15 cellular contexts compared by ENCODE assay signal in the genomic region with DNA sequence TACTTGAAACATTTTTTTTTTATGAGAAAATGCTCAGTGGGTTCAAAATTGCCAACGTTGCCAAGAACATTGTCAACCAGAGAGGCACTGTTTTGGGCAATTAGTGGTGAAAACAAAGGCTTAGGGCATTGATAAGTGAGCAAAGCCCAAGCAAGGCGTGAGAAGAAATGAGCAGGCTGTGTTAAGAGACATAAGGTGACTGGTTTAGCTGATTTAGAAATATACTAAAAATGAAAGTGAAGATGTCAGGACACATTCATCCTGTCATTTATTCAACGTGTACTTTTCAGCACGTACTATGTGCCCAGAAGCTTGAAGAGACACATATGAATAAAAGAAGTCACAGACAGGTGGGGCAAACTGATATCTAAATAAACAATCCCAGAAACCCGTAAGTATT. TPM values are rescaled to one million over a fixed set of nuclear protein-coding genes. Genes with fewer than 3 reads are reported as not detected.
DNase-seq lines count a peak whose midpoint lies in the region; ATAC-seq and TF ChIP-seq lines count a peak whose summit lies in the region.
"Had no signal": no experiment of that assay in that cellular context is flagged by ENCODE, and none has a peak within 500 bp of the region (broad histone marks: within the 10 kb centered on the region; RNA-seq: fewer than 3 reads in every experiment).

No MANE protein-coding gene starts in this region.

- no peak for ATAC-seq in activated CD8-positive, alpha-beta T cell treated with anti-CD3 and anti-CD28 coated beads for 36 hours
- no peak for ATAC-seq in activated CD8-positive, alpha-beta T cell treated with anti-CD3 and anti-CD28 coated beads, Interleukin-2, amount 10 ng/mL, durations not matched to agents 7 days and 5 days
- ATAC-seq in GM19351 (IDR thresholded peaks at IDR 0.05; ENCODE audit: unreplicated experiment) (peak; percentile 67), HG03520 (IDR thresholded peaks at IDR 0.05; ENCODE audit: unreplicated experiment) (peak; percentile 62), natural killer cell (peak in 2 of 3 donors; percentile 74 to 81), GM21737 (IDR thresholded peaks at IDR 0.05; ENCODE audit: unreplicated experiment) (no peak)
- ATAC-seq: GM12878, left lung had no signal

- H3K36me3 Mint-ChIP-seq in activated CD8-positive, alpha-beta T cell treated with anti-CD3 and anti-CD28 coated beads for 36 hours (ENCODE audit: low read depth) = peaks cover 25% of the 10 kb centered on the region
- H3K36me3 Mint-ChIP-seq in activated CD8-positive, alpha-beta T cell treated with anti-CD3 and anti-CD28 coated beads, Interleukin-2, amount 10 ng/mL, durations not matched to agents 7 days and 5 days (ENCODE audit: low read depth) = peaks cover 14% of the 10 kb centered on the region
- peaks cover 13% of the 10 kb centered on the region for H3K36me3 Mint-ChIP-seq in natural killer cell
- H3K36me3 Mint-ChIP-seq: type B pancreatic cell had no signal

- H3K4me1 Mint-ChIP-seq in activated CD8-positive, alpha-beta T cell treated with anti-CD3 and anti-CD28 coated beads for 36 hours (ENCODE audit: low read depth) = peaks cover 55% of the 10 kb centered on the region
- peaks cover 15% of the 10 kb centered on the region for H3K4me1 Mint-ChIP-seq in activated CD8-positive, alpha-beta T cell treated with anti-CD3 and anti-CD28 coated beads, Interleukin-2, amount 10 ng/mL, durations not matched to agents 7 days and 5 days (ENCODE audit: low read depth)
- H3K4me1 Mint-ChIP-seq in natural killer cell = peaks cover 57 to 59% of the 10 kb centered on the region in 2 donors

- POLR2A ChIA-PET in activated CD8-positive, alpha-beta T cell treated with anti-CD3 and anti-CD28 coated beads for 36 hours (lab: Charles Lee) = interaction anchor here (1.2 kb wide), 1 partner anchor 11 kb away, joined by 3 read pairs; no protein-coding TSS in a partner anchor
- POLR2A ChIA-PET in activated CD8-positive, alpha-beta T cell treated with anti-CD3 and anti-CD28 coated beads, Interleukin-2, amount 10 ng/mL, durations not matched to agents 7 days and 5 days (lab: Charles Lee) = interaction anchor here (0.7 kb wide), 1 partner anchor 56 kb away, joined by 3 read pairs; no protein-coding TSS in a partner anchor

- no peak overlapping the region for H3K4me3 Mint-ChIP-seq in activated CD8-positive, alpha-beta T cell treated with anti-CD3 and anti-CD28 coated beads for 36 hours
- no peak overlapping the region for H3K4me3 Mint-ChIP-seq in activated CD8-positive, alpha-beta T cell treated with anti-CD3 and anti-CD28 coated beads, Interleukin-2, amount 10 ng/mL, durations not matched to agents 7 days and 5 days
- H3K4me3 Mint-ChIP-seq in natural killer cell = peak overlapping the region; percentile 77
- H3K4me3 Mint-ChIP-seq: type B pancreatic cell had no signal

- CTCF ChIA-PET in activated CD8-positive, alpha-beta T cell treated with anti-CD3 and anti-CD28 coated beads for 36 hours (lab: Charles Lee) = interaction anchor here (0.9 to 1.5 kb wide), 3 partner anchors 14 to 43 kb away, joined by 3 to 6 read pairs (median 4); no protein-coding TSS in a partner anchor
- CTCF ChIA-PET in activated CD8-positive, alpha-beta T cell treated with anti-CD3 and anti-CD28 coated beads, Interleukin-2, amount 10 ng/mL, durations not matched to agents 7 days and 5 days (lab: Charles Lee) = no interaction called here

- no peak for DNase-seq in activated CD8-positive, alpha-beta T cell treated with anti-CD3 and anti-CD28 coated beads for 36 hours
- no peak for DNase-seq in activated CD8-positive, alpha-beta T cell treated with anti-CD3 and anti-CD28 coated beads, Interleukin-2, amount 10 ng/mL, durations not matched to agents 7 days and 5 days
- DNase-seq in natural killer cell (no peak), kidney tubule cell (ENCODE audit: low spot score) (no peak), HPDE6-E6E7 (ENCODE audit: extremely low spot score) (no peak)
- DNase-seq: activated CD8-positive, alpha-beta memory T cell treated with anti-CD3 and anti-CD28 coated beads, Interleukin-2, amount 50 U/mL, for 48 hours; amniotic stem cell; EL; left lung; NCI-H82 had no signal

- peak overlapping the region; percentile 92 for H3K27ac Mint-ChIP-seq in activated CD8-positive, alpha-beta T cell treated with anti-CD3 and anti-CD28 coated beads for 36 hours
- no peak overlapping the region for H3K27ac Mint-ChIP-seq in activated CD8-positive, alpha-beta T cell treated with anti-CD3 and anti-CD28 coated beads, Interleukin-2, amount 10 ng/mL, durations not matched to agents 7 days and 5 days
- peak overlapping the region; percentile 92 to 97 for H3K27ac Mint-ChIP-seq in natural killer cell
- H3K27ac Mint-ChIP-seq: type B pancreatic cell had no signal

- intact Hi-C loops in activated CD8-positive, alpha-beta T cell treated with anti-CD3 and anti-CD28 coated beads for 36 hours (cut with micrococcal nuclease) = no loop called here
- intact Hi-C loops in natural killer cell (cut with micrococcal nuclease) = no loop called here

- H3K9me3 Mint-ChIP-seq in activated CD8-positive, alpha-beta T cell treated with anti-CD3 and anti-CD28 coated beads for 36 hours = peaks cover 3% of the 10 kb centered on the region
- no peaks in the 10 kb centered on the region for H3K9me3 Mint-ChIP-seq in activated CD8-positive, alpha-beta T cell treated with anti-CD3 and anti-CD28 coated beads, Interleukin-2, amount 10 ng/mL, durations not matched to agents 7 days and 5 days (ENCODE audit: insufficient read depth)
- no peaks in the 10 kb centered on the region for H3K9me3 Mint-ChIP-seq in natural killer cell
- H3K9me3 Mint-ChIP-seq: type B pancreatic cell had no signal

- no peak for TF ChIP-seq CTCF in activated CD8-positive, alpha-beta T cell treated with anti-CD3 and anti-CD28 coated beads for 36 hours (IDR thresholded peaks at IDR 0.05)
- TF ChIP-seq CTCF in natural killer cell (IDR thresholded peaks at IDR 0.05) = no peak

- no peaks in the 10 kb centered on the region for H3K27me3 Mint-ChIP-seq in activated CD8-positive, alpha-beta T cell treated with anti-CD3 and anti-CD28 coated beads for 36 hours
- H3K27me3 Mint-ChIP-seq in activated CD8-positive, alpha-beta T cell treated with anti-CD3 and anti-CD28 coated beads, Interleukin-2, amount 10 ng/mL, durations not matched to agents 7 days and 5 days (ENCODE audit: low read depth) = no peaks in the 10 kb centered on the region
- no peaks in the 10 kb centered on the region for H3K27me3 Mint-ChIP-seq in natural killer cell (ENCODE audit: low read depth in 2 of 2)

RNA-seq across cellular contexts. Expression of a gene that starts 31.9 kb away (rescaled TPM):
- total RNA-seq in activated CD8-positive, alpha-beta T cell treated with anti-CD3 and anti-CD28 coated beads for 36 hours = 10 to 100 TPM; 10.4 to 17.1 TPM
- 10 to 100 TPM; 17.7 to 18.0 TPM for total RNA-seq in activated CD8-positive, alpha-beta T cell treated with anti-CD3 and anti-CD28 coated beads, Interleukin-2, amount 10 ng/mL, durations not matched to agents 7 days and 5 days
- total RNA-seq in natural killer cell = 100 to 1,000 TPM; 263 to 403 (median 312) TPM

Comparison
In these comparisons a context has a peak if more than half of its experiments do, and no peak if none do; other contexts are left out.
1. ATAC-seq: peak in GM19351 (single experiment), HG03520 (single experiment) and natural killer cell (2 of 3); none in activated CD8-positive, alpha-beta T cell treated with anti-CD3 and anti-CD28 coated beads for 36 hours (single experiment), activated CD8-positive, alpha-beta T cell treated with anti-CD3 and anti-CD28 coated beads, Interleukin-2, amount 10 ng/mL, durations not matched to agents 7 days and 5 days (single experiment) and GM21737 (single experiment).
2. RNA of a gene that starts 31.9 kb away (total RNA-seq): 263 to 403 TPM in natural killer cell; 17.7 to 18.0 TPM in activated CD8-positive, alpha-beta T cell treated with anti-CD3 and anti-CD28 coated beads, Interleukin-2, amount 10 ng/mL, durations not matched to agents 7 days and 5 days and 10.4 to 17.1 TPM in activated CD8-positive, alpha-beta T cell treated with anti-CD3 and anti-CD28 coated beads for 36 hours; every median in the first group is over 10 times any median in the second.